Comparison of ENCODE assay signal across 24 cellular contexts in genomic region chr1:234549447-234550021, GRCh38.
DNase-seq lines count a peak whose midpoint lies in the region; ATAC-seq, FAIRE-seq and TF ChIP-seq lines count a peak whose summit lies in the region.
"Had no signal": no experiment of that assay in that cellular context is flagged by ENCODE, and none has a peak within 500 bp of the region (broad histone marks: within the 10 kb centered on the region; RNA-seq: fewer than 3 reads in every experiment).

No MANE protein-coding gene starts in this region.

- no peak overlapping the region for H4K91ac ChIP-seq in neuronal stem cell (ENCODE audit: low read depth, low read length, poor library complexity)

- H3K27ac ChIP-seq in endodermal cell (ENCODE audit: low read depth, low read length) (no peak overlapping the region), neuronal stem cell (replicated peaks; ENCODE audit: low read length) (no peak overlapping the region), kidney (ENCODE audit: low read depth in 2 of 2, low read length in 2 of 2) (no peak overlapping the region)
- H3K27ac ChIP-seq: SK-N-MC had no signal

- H3K36me3 Mint-ChIP-seq in brain = no peaks in the 10 kb centered on the region
- H3K36me3 Mint-ChIP-seq in endodermal cell (ENCODE audit: low read depth) = no peaks in the 10 kb centered on the region
- no peaks in the 10 kb centered on the region for H3K36me3 Mint-ChIP-seq in natural killer cell treated with Interleukin-12 subunit alpha and Interleukin-12 subunit beta and Interleukin-15 and Interleukin-18, amount 100 ng/mL, for 72 hours

- peaks cover 0 to 7% (median 0%) of the 10 kb centered on the region in 5 experiments for H3K9me3 Mint-ChIP-seq in brain
- no peaks in the 10 kb centered on the region for H3K9me3 Mint-ChIP-seq in endodermal cell
- no peaks in the 10 kb centered on the region for H3K9me3 Mint-ChIP-seq in natural killer cell treated with Interleukin-12 subunit alpha and Interleukin-12 subunit beta and Interleukin-15 and Interleukin-18, amount 100 ng/mL, for 72 hours
- H3K9me3 Mint-ChIP-seq: GM23338, H9 had no signal

- FAIRE-seq in kidney (lab: Jason Lieb, UNC) = no peak
- FAIRE-seq: HTR-8/SVneo, RCC 7860 had no signal

- H2BK120ac ChIP-seq in neuronal stem cell (ENCODE audit: low read depth, low read length) = no peak overlapping the region

- no peak overlapping the region for H2BK15ac ChIP-seq in neuronal stem cell (ENCODE audit: low read length)

- 93 to 97% methylated on average over 6 to 10 of the region's 10 CpGs for WGBS in endodermal cell (ENCODE audit: insufficient coverage in 1 of 2, insufficient read length in 1 of 2), 2 experiments
- WGBS in neuronal stem cell (ENCODE audit: extremely low coverage in 2 of 2, insufficient read length in 2 of 2, insufficient replicate concordance in 1 of 2), 2 donors = no CpG with 5 or more reads among the region's 10 CpGs

- H3K4me2 ChIP-seq in neuronal stem cell (ENCODE audit: insufficient read depth, low read length, poor library complexity, severe bottlenecking) = no peak overlapping the region
- H3K4me2 ChIP-seq: GM23338 had no signal

- peak; percentile 15 for DNase-seq in endodermal cell
- DNase-seq in neuronal stem cell (ENCODE audit: low spot score) = no peak
- no peak for DNase-seq in hypothalamus (lab: John Stamatoyannopoulos, UW)
- DNase-seq in natural killer cell treated with Interleukin-12 subunit alpha and Interleukin-12 subunit beta and Interleukin-15 and Interleukin-18, amount 100 ng/mL, for 72 hours (ENCODE audit: low spot score) = no peak
- DNase-seq in kidney = no peak
- DNase-seq in GM10248 (ENCODE audit: extremely low spot score) = no peak
- DNase-seq: Calu3, DMS153, DND-41, H9, KBM-7, MG63, NCI-H1105 treated with DMSO at 0.1 percent for 48 hours, NCI-H146, NCI-H2029, NCI-H446, NCI-H524 treated with DMSO at 0.1 percent for 48 hours, NCI-H774, SIG-M5 had no signal

- H3K4me1 Mint-ChIP-seq in brain = peaks cover 71% of the 10 kb centered on the region
- peaks cover 36% of the 10 kb centered on the region for H3K4me1 Mint-ChIP-seq in endodermal cell
- peaks cover 0 to 8% of the 10 kb centered on the region in 2 donors for H3K4me1 Mint-ChIP-seq in natural killer cell treated with Interleukin-12 subunit alpha and Interleukin-12 subunit beta and Interleukin-15 and Interleukin-18, amount 100 ng/mL, for 72 hours (ENCODE audit: low read depth in 2 of 2)

- no peaks in the 10 kb centered on the region for H3K79me1 ChIP-seq in neuronal stem cell (ENCODE audit: low read depth, low read length)

- no peak overlapping the region for H3K14ac ChIP-seq in neuronal stem cell (ENCODE audit: low read length)

- H3K27me3 ChIP-seq in endodermal cell (ENCODE audit: control insufficient read depth, insufficient read depth, low read length, poor library complexity, severe bottlenecking) (no peaks in the 10 kb centered on the region), neuronal stem cell (ENCODE audit: control insufficient read depth in 3 of 3, insufficient read depth in 3 of 3, low read depth in 1 of 3, low read length in 3 of 3) (peaks cover 0 to 4% (median 0%) of the 10 kb centered on the region in 3 experiments)
- H3K27me3 ChIP-seq: MG63 had no signal

- H3K4me1 ChIP-seq in endodermal cell (ENCODE audit: control insufficient read depth, insufficient read depth, low read length) = peaks cover 22% of the 10 kb centered on the region
- H3K4me1 ChIP-seq in neuronal stem cell (ENCODE audit: control insufficient read depth in 2 of 2, insufficient read depth in 1 of 2, low read depth in 1 of 2, low read length in 2 of 2) = peaks cover 19 to 31% of the 10 kb centered on the region in 2 donors
- H3K4me1 ChIP-seq in kidney (ENCODE audit: control insufficient read depth in 1 of 2, insufficient read depth in 1 of 2, low read depth in 1 of 2, low read length in 2 of 2) = peaks cover 10 to 17% of the 10 kb centered on the region in 2 donors

- H3K4me3 ChIP-seq in endodermal cell (ENCODE audit: low read length) (no peak overlapping the region), neuronal stem cell (ENCODE audit: low read length in 2 of 2) (no peak overlapping the region), kidney (ENCODE audit: low read length in 2 of 2) (no peak overlapping the region)
- H3K4me3 ChIP-seq: GM23338, MG63, SK-N-MC had no signal

- H3K27me3 Mint-ChIP-seq in brain (no peaks in the 10 kb centered on the region), endodermal cell (ENCODE audit: insufficient read depth) (no peaks in the 10 kb centered on the region)
- peaks cover 0 to 14% of the 10 kb centered on the region in 2 donors for H3K27me3 Mint-ChIP-seq in natural killer cell treated with Interleukin-12 subunit alpha and Interleukin-12 subunit beta and Interleukin-15 and Interleukin-18, amount 100 ng/mL, for 72 hours

- H4K8ac ChIP-seq in neuronal stem cell (ENCODE audit: low read depth, low read length) = no peak overlapping the region

- H2AFZ ChIP-seq in neuronal stem cell (ENCODE audit: low read length) = no peak overlapping the region

- TF ChIP-seq CTCF in brain (conservative IDR thresholded peaks at IDR 0.05) (no peak), endodermal cell (conservative IDR thresholded peaks at IDR 0.05) (no peak), kidney (IDR thresholded peaks at IDR 0.05; ENCODE audit: borderline replicate concordance, extremely low read depth, insufficient read depth) (no peak), GM10248 (IDR thresholded peaks at IDR 0.05; ENCODE audit: control extremely low read depth, extremely low read depth, low read depth, missing control alignments) (no peak)

- H3K9me3 ChIP-seq in endodermal cell (ENCODE audit: control insufficient read depth, low read length) (no peaks in the 10 kb centered on the region), neuronal stem cell (replicated peaks in 1 of 2; ENCODE audit: control insufficient read depth in 2 of 2, insufficient read depth in 1 of 2, low read depth in 1 of 2, low read length in 2 of 2) (peaks cover 0 to 2% of the 10 kb centered on the region in 2 donors), kidney (ENCODE audit: control insufficient read depth in 1 of 2, low read length in 2 of 2) (no peaks in the 10 kb centered on the region)
- H3K9me3 ChIP-seq: MG63 had no signal

- H3K27ac Mint-ChIP-seq in brain (peak overlapping the region in 3 of 5 experiments; percentile 62 to 96 (median 92)), endodermal cell (no peak overlapping the region)
- no peak overlapping the region for H3K27ac Mint-ChIP-seq in natural killer cell treated with Interleukin-12 subunit alpha and Interleukin-12 subunit beta and Interleukin-15 and Interleukin-18, amount 100 ng/mL, for 72 hours
- H3K27ac Mint-ChIP-seq: GM23338, H9 had no signal

- POLR2A ChIA-PET in GM10248 (lab: Yijun Ruan, JAX) = no interaction called here

- H3K23ac ChIP-seq in neuronal stem cell (ENCODE audit: low read depth, low read length, poor library complexity) = no peak overlapping the region

- H2BK5ac ChIP-seq in neuronal stem cell (ENCODE audit: low read length) = no peak overlapping the region

- no peak overlapping the region for H3K4ac ChIP-seq in neuronal stem cell (ENCODE audit: low read length)

- no peak for ATAC-seq in natural killer cell treated with Interleukin-12 subunit alpha and Interleukin-12 subunit beta and Interleukin-15 and Interleukin-18, amount 100 ng/mL, for 72 hours

- H2AK5ac ChIP-seq in neuronal stem cell (ENCODE audit: low read depth, low read length) = no peak overlapping the region

- H3K36me3 ChIP-seq in endodermal cell (ENCODE audit: control insufficient read depth, insufficient read depth, low read length) = no peaks in the 10 kb centered on the region
- no peaks in the 10 kb centered on the region for H3K36me3 ChIP-seq in neuronal stem cell (replicated peaks in 1 of 2; ENCODE audit: control insufficient read depth in 2 of 2, insufficient read depth in 2 of 2, low read length in 2 of 2)
- H3K36me3 ChIP-seq in kidney (ENCODE audit: control insufficient read depth in 1 of 2, insufficient read depth in 2 of 2, low read length in 2 of 2) = no peaks in the 10 kb centered on the region
- H3K36me3 ChIP-seq: MG63 had no signal

- CTCF ChIA-PET in GM10248 (lab: Yijun Ruan, JAX) = no interaction called here

- no peak overlapping the region for H3K4me3 Mint-ChIP-seq in brain
- H3K4me3 Mint-ChIP-seq in endodermal cell = no peak overlapping the region
- H3K4me3 Mint-ChIP-seq in natural killer cell treated with Interleukin-12 subunit alpha and Interleukin-12 subunit beta and Interleukin-15 and Interleukin-18, amount 100 ng/mL, for 72 hours = no peak overlapping the region
- H3K4me3 Mint-ChIP-seq: GM23338, H9 had no signal

- intact Hi-C loops in kidney (cut with DNase I) = no loop called here

- H3K18ac ChIP-seq in neuronal stem cell (ENCODE audit: low read length) = peak overlapping the region; percentile 20

- H2BK12ac ChIP-seq in neuronal stem cell (ENCODE audit: low read length) = no peak overlapping the region

- H3K9ac ChIP-seq in endodermal cell (ENCODE audit: extremely low read depth, low read length, poor library complexity, severe bottlenecking) = no peak overlapping the region
- H3K9ac ChIP-seq in neuronal stem cell (ENCODE audit: low read depth, low read length, poor library complexity) = no peak overlapping the region
- H3K9ac ChIP-seq in kidney (ENCODE audit: low read length in 2 of 2) = no peak overlapping the region

Comparison
In these comparisons a context has a peak if more than half of its experiments do, and no peak if none do; other contexts are left out.
1. H3K27ac Mint-ChIP-seq: peak in brain (3 of 5); none in endodermal cell (single experiment) and natural killer cell treated with Interleukin-12 subunit alpha and Interleukin-12 subunit beta and Interleukin-15 and Interleukin-18, amount 100 ng/mL, for 72 hours (0 of 2).